ENCODE assay signal across 12 cellular contexts in genomic region chr19:47350599-47350998, GRCh38. TPM values are rescaled to one million over a fixed set of nuclear protein-coding genes. Genes with fewer than 3 reads are reported as not detected.
DNase-seq lines count a peak whose midpoint lies in the region; ATAC-seq and TF ChIP-seq lines count a peak whose summit lies in the region.
"Had no signal": no experiment of that assay in that cellular context is flagged by ENCODE, and none has a peak within 500 bp of the region (broad histone marks: within the 10 kb centered on the region; RNA-seq: fewer than 3 reads in every experiment).

No MANE protein-coding gene starts in this region.

- H3K4me3 Mint-ChIP-seq in CD4-positive, alpha-beta memory T cell: peak overlapping the region; percentile 47 to 98 (median 66)
- peak overlapping the region; percentile 19 to 97 (median 70) for H3K4me3 Mint-ChIP-seq in naive thymus-derived CD8-positive, alpha-beta T cell

- intact Hi-C loops in CD4-positive, alpha-beta memory T cell (cut with micrococcal nuclease): no loop called here

- H3K36me3 Mint-ChIP-seq in CD4-positive, alpha-beta memory T cell: peaks cover 16 to 34% of the 10 kb centered on the region in 2 donors
- H3K36me3 Mint-ChIP-seq in activated naive CD4-positive, alpha-beta T cell treated with anti-CD3 and anti-CD28 coated beads, Interleukin-2, amount 50 U/mL, for 72 hours: peaks cover 33 to 39% of the 10 kb centered on the region in 2 donors
- H3K36me3 Mint-ChIP-seq in naive thymus-derived CD8-positive, alpha-beta T cell: peaks cover 0 to 26% (median 5%) of the 10 kb centered on the region in 3 donors

- H3K27me3 ChIP-seq in CD4-positive, alpha-beta memory T cell (ENCODE audit: insufficient read depth, low read length): no peaks in the 10 kb centered on the region
- H3K27me3 ChIP-seq: thyroid gland had no signal

- H3K36me3 ChIP-seq in CD4-positive, alpha-beta memory T cell (ENCODE audit: insufficient read depth, low read length): peaks cover 24% of the 10 kb centered on the region
- H3K36me3 ChIP-seq in HEK293 (ENCODE audit: control insufficient read depth in 2 of 2, insufficient read depth in 1 of 2, low read length in 2 of 2): peaks cover 37 to 40% of the 10 kb centered on the region in 2 experiments

- peaks cover 23 to 58% (median 36%) of the 10 kb centered on the region in 4 donors for H3K4me1 Mint-ChIP-seq in CD4-positive, alpha-beta memory T cell
- H3K4me1 Mint-ChIP-seq in naive thymus-derived CD8-positive, alpha-beta T cell: peaks cover 18 to 55% (median 39%) of the 10 kb centered on the region in 4 donors

- no peak for ATAC-seq in activated naive CD4-positive, alpha-beta T cell treated with anti-CD3 and anti-CD28 coated beads, Interleukin-2, amount 50 U/mL, for 72 hours
- ATAC-seq in naive thymus-derived CD8-positive, alpha-beta T cell: no peak
- no peak for ATAC-seq in HG03520 (IDR thresholded peaks at IDR 0.05; ENCODE audit: unreplicated experiment)
- no peak for ATAC-seq in HG03521 (IDR thresholded peaks at IDR 0.05; ENCODE audit: unreplicated experiment)
- no peak for ATAC-seq in GM19455 (IDR thresholded peaks at IDR 0.05; ENCODE audit: unreplicated experiment)
- no peak for ATAC-seq in activated CD4-positive, CD25-positive, alpha-beta regulatory T cell treated with anti-CD3 and anti-CD28 coated beads, Interleukin-2, amount 50 U/mL, for 24 hours

- POLR2A ChIA-PET in CD4-positive, alpha-beta memory T cell (lab: Charles Lee; ENCODE audit: partially characterized antibody): interaction anchor here (2.4 to 3.3 kb wide), 2 partner anchors 15 to 76 kb away, joined by 21 to 49 read pairs; partner anchors contain the start of gene INAFM1
- POLR2A ChIA-PET in HEK293 (lab: Yijun Ruan, JAX): interaction anchor here (0.5 to 2.1 kb wide), 3 partner anchors 13 to 76 kb away, joined by 3 to 8 read pairs (median 8); partner anchors contain the start of gene INAFM1
- POLR2A ChIA-PET in naive thymus-derived CD8-positive, alpha-beta T cell (lab: Charles Lee): interaction anchor here (1.2 kb wide), 2 partner anchors 395 to 500 kb away, joined by 3 read pairs; partner anchors contain the start of genes AP2S1 and NOP53

- CTCF ChIA-PET in CD4-positive, alpha-beta memory T cell (lab: Charles Lee; ENCODE audit: partially characterized antibody): interaction anchor here (0.6 to 2.9 kb wide), 4 partner anchors 13 to 601 kb away, joined by 3 to 58 read pairs (median 8); no protein-coding TSS in a partner anchor
- CTCF ChIA-PET in HEK293 (lab: Yijun Ruan, JAX): interaction anchor here (0.6 to 2.9 kb wide), 15 partner anchors 8 to 350 kb away, joined by 3 to 36 read pairs (median 6); no protein-coding TSS in a partner anchor

- peaks cover 0 to 2% (median 0%) of the 10 kb centered on the region in 8 donors for H3K9me3 Mint-ChIP-seq in CD4-positive, alpha-beta memory T cell
- H3K9me3 Mint-ChIP-seq in activated naive CD4-positive, alpha-beta T cell treated with anti-CD3 and anti-CD28 coated beads, Interleukin-2, amount 50 U/mL, for 72 hours: peaks cover 0 to 3% of the 10 kb centered on the region in 2 donors
- no peaks in the 10 kb centered on the region for H3K9me3 Mint-ChIP-seq in naive thymus-derived CD8-positive, alpha-beta T cell

- H3K4me3 ChIP-seq in CD4-positive, alpha-beta memory T cell (ENCODE audit: low read length in 2 of 2): no peak overlapping the region
- no peak overlapping the region for H3K4me3 ChIP-seq in HEK293 (ENCODE audit: low read depth, low read length)

- TF ChIP-seq CTCF in HEK293 (tag by site-specific recombination; IDR thresholded peaks at IDR 0.05): no peak

- peaks cover 0 to 2% of the 10 kb centered on the region in 2 donors for H3K27me3 Mint-ChIP-seq in CD4-positive, alpha-beta memory T cell
- peaks cover 0 to 2% (median 0%) of the 10 kb centered on the region in 5 donors for H3K27me3 Mint-ChIP-seq in naive thymus-derived CD8-positive, alpha-beta T cell

- H3K9me3 ChIP-seq in CD4-positive, alpha-beta memory T cell (ENCODE audit: control insufficient read depth in 1 of 2, low read length in 2 of 2): no peaks in the 10 kb centered on the region
- no peaks in the 10 kb centered on the region for H3K9me3 ChIP-seq in HEK293 (ENCODE audit: control insufficient read depth, insufficient read depth, low read depth, low read length)
- H3K9me3 ChIP-seq: thyroid gland had no signal

- no peak overlapping the region for H3K27ac ChIP-seq in CD4-positive, alpha-beta memory T cell (ENCODE audit: low read depth, low read length)
- no peak overlapping the region for H3K27ac ChIP-seq in HEK293 (ENCODE audit: extremely low read depth, low read depth, low read length)
- H3K27ac ChIP-seq: thyroid gland had no signal

- DNase-seq in CD4-positive, alpha-beta memory T cell: no peak
- DNase-seq in activated naive CD4-positive, alpha-beta T cell treated with anti-CD3 and anti-CD28 coated beads, Interleukin-2, amount 50 U/mL, for 72 hours (ENCODE audit: low spot score in 2 of 2): no peak
- DNase-seq in naive thymus-derived CD8-positive, alpha-beta T cell: no peak
- DNase-seq: NCI-H2081 treated with DMSO at 0.1 percent for 48 hours, SW 1271, thyroid gland had no signal

- H3K4me1 ChIP-seq in CD4-positive, alpha-beta memory T cell (ENCODE audit: insufficient read depth, low read length): peaks cover 27% of the 10 kb centered on the region
- H3K4me1 ChIP-seq in HEK293 (ENCODE audit: control insufficient read depth, insufficient read depth, low read length): peaks cover 11% of the 10 kb centered on the region

- H3K27ac Mint-ChIP-seq in CD4-positive, alpha-beta memory T cell: peak overlapping the region in 4 of 7 donors; percentile 18 to 60 (median 32)
- H3K27ac Mint-ChIP-seq in activated naive CD4-positive, alpha-beta T cell treated with anti-CD3 and anti-CD28 coated beads, Interleukin-2, amount 50 U/mL, for 72 hours: peak overlapping the region; percentile 31 to 98
- H3K27ac Mint-ChIP-seq in naive thymus-derived CD8-positive, alpha-beta T cell: peak overlapping the region in 7 of 10 donors; percentile 19 to 81 (median 40)

TF ChIP-seq in HEK293, 187 proteins besides CTCF, POLR2A, EP300 and RAD21:
- TF ChIP-seq PRDM1 (tag by site-specific recombination; IDR thresholded peaks at IDR 0.05) (peak; percentile 95), ZNF677 (tag by site-specific recombination; IDR thresholded peaks at IDR 0.05) (no peak)

RNA-seq across cellular contexts. Expression of gene DHX34, which starts 1.5 kb away (rescaled TPM):
- 10 to 100 TPM; 26.5 to 27.3 TPM for total RNA-seq in CD4-positive, alpha-beta memory T cell
- polyA plus RNA-seq in CD4-positive, alpha-beta memory T cell: 1 to 10 TPM; 1.7 to 7.4 TPM
- total RNA-seq in activated naive CD4-positive, alpha-beta T cell treated with anti-CD3 and anti-CD28 coated beads, Interleukin-2, amount 50 U/mL, for 72 hours: 10 to 100 TPM; 16.7 to 19.2 TPM
- 10 to 100 TPM; 28.9 to 29.6 TPM for total RNA-seq in naive thymus-derived CD8-positive, alpha-beta T cell
- polyA plus RNA-seq in naive thymus-derived CD8-positive, alpha-beta T cell: 1 to 10 TPM; 3.1 to 9.7 (median 5.2) TPM

RNA-seq across cellular contexts. Expression of gene C5AR2, which starts 18.6 kb away (rescaled TPM):
- 1 to 10 TPM; 2.1 to 2.9 TPM for total RNA-seq in CD4-positive, alpha-beta memory T cell
- polyA plus RNA-seq in CD4-positive, alpha-beta memory T cell: under 1 TPM; 0.10 to 0.11 TPM
- total RNA-seq in activated naive CD4-positive, alpha-beta T cell treated with anti-CD3 and anti-CD28 coated beads, Interleukin-2, amount 50 U/mL, for 72 hours: not detected
- under 1 TPM; 0.29 to 0.30 TPM for total RNA-seq in naive thymus-derived CD8-positive, alpha-beta T cell
- polyA plus RNA-seq in naive thymus-derived CD8-positive, alpha-beta T cell: not detected
- total RNA-seq: epithelial cell of proximal tubule had no signal

RNA-seq across cellular contexts. Expression of gene C5AR1, which starts 40.9 kb away (rescaled TPM):
- total RNA-seq in CD4-positive, alpha-beta memory T cell: 1 to 10 TPM; 4.1 to 4.6 TPM
- polyA plus RNA-seq in CD4-positive, alpha-beta memory T cell: not detected
- total RNA-seq in activated naive CD4-positive, alpha-beta T cell treated with anti-CD3 and anti-CD28 coated beads, Interleukin-2, amount 50 U/mL, for 72 hours: 1 to 10 TPM; 1.3 to 3.2 TPM
- 1 to 10 TPM; 2.6 TPM for total RNA-seq in naive thymus-derived CD8-positive, alpha-beta T cell
- polyA plus RNA-seq in naive thymus-derived CD8-positive, alpha-beta T cell: under 1 TPM in 1 of 3 donors, not detected in 2; 0.15 TPM
- total RNA-seq: epithelial cell of proximal tubule had no signal
